8 cellular contexts compared by ENCODE assay signal in genomic region chr22:23180301-23180892, GRCh38. TPM values are rescaled to one million over a fixed set of nuclear protein-coding genes. Genes with fewer than 3 reads are reported as not detected.
A peak's percentile ranks its signal among the peaks of the same experiment; 100 is the strongest.
DNase-seq lines count a peak whose midpoint lies in the region; TF ChIP-seq lines count a peak whose summit lies in the region.

Gene BCR (plus strand): TSS chr22:23180509. CDS start chr22:23180961, 452 bp downstream.

- H3K27me3 ChIP-seq in CD8-positive, alpha-beta memory T cell (ENCODE audit: insufficient read depth, low read length, poor library complexity, severe bottlenecking), result no peaks in the 10 kb centered on the region
- no peaks in the 10 kb centered on the region for H3K27me3 ChIP-seq in Peyer's patch
- no peaks in the 10 kb centered on the region for H3K27me3 ChIP-seq in subcutaneous abdominal adipose tissue (ENCODE audit: control insufficient read depth in 5 of 5, insufficient read depth in 4 of 5, low read length in 5 of 5)

- peaks cover 70% of the 10 kb centered on the region for H3K4me1 ChIP-seq in CD8-positive, alpha-beta memory T cell (ENCODE audit: insufficient read depth, low read length)
- H3K4me1 ChIP-seq in Peyer's patch, result peaks cover 6 to 45% (median 25%) of the 10 kb centered on the region in 4 donors
- H3K4me1 ChIP-seq in subcutaneous abdominal adipose tissue (ENCODE audit: control insufficient read depth in 5 of 5, insufficient read depth in 5 of 5, low read length in 5 of 5), result peaks cover 15 to 64% (median 57%) of the 10 kb centered on the region in 5 donors

- peaks cover 59 to 74% (median 62%) of the 10 kb centered on the region in 3 donors for H3K4me1 Mint-ChIP-seq in CD8-positive, alpha-beta memory T cell

- H3K27me3 Mint-ChIP-seq in CD8-positive, alpha-beta memory T cell, result peaks cover 0 to 2% of the 10 kb centered on the region in 2 donors

- H3K27ac ChIP-seq in CD8-positive, alpha-beta memory T cell (ENCODE audit: low read depth, low read length), result peak within 1 kb of the TSS; percentile 82
- H3K27ac ChIP-seq in Peyer's patch, result peak within 1 kb of the TSS; percentile 55 to 90 (median 70)
- peak within 1 kb of the TSS; percentile 75 for H3K27ac ChIP-seq in subcutaneous abdominal adipose tissue (ENCODE audit: low read depth, low read length)

- peak within 1 kb of the TSS; percentile 70 for H3K4me3 ChIP-seq in CD8-positive, alpha-beta memory T cell (ENCODE audit: low read length)
- H3K4me3 ChIP-seq in HFF-Myc (replicated peaks; ENCODE audit: low read depth, low read length) (peak within 1 kb of the TSS; percentile 53), Peyer's patch (peak within 1 kb of the TSS; percentile 60 to 90 (median 72)), subcutaneous abdominal adipose tissue (ENCODE audit: low read depth in 1 of 5, low read length in 5 of 5) (peak within 1 kb of the TSS; percentile 56 to 88 (median 83))

- peak; percentile 50 to 73 (median 65) for DNase-seq in CD8-positive, alpha-beta memory T cell
- DNase-seq in HFF-Myc (ENCODE audit: extremely low read depth, low read depth) (no peak), Peyer's patch (peak; percentile 66 to 86 (median 83)), fibroblast of peridontal ligament (ENCODE audit: extremely low read depth) (peak; percentile 46), myocyte (ENCODE audit: low read depth) (peak; percentile 66), SHP77 treated with DMSO at 0.1 percent for 48 hours (lab: John Stamatoyannopoulos, UW) (no peak)
- peak; percentile 47 for DNase-seq in activated effector memory CD4-positive, alpha-beta T cell treated with Interleukin-2 at 50 U/mL for 16 hours

- H3K36me3 Mint-ChIP-seq in CD8-positive, alpha-beta memory T cell, result peaks cover 0 to 8% (median 4%) of the 10 kb centered on the region in 3 donors

- H3K9ac ChIP-seq in subcutaneous abdominal adipose tissue (ENCODE audit: low read length in 5 of 5), result peak within 1 kb of the TSS in 4 of 5 donors; percentile 62 to 76 (median 69)

- peaks cover 7% of the 10 kb centered on the region for H3K9me3 ChIP-seq in CD8-positive, alpha-beta memory T cell (ENCODE audit: low read length)
- H3K9me3 ChIP-seq in Peyer's patch, result peaks cover 0 to 4% (median 0%) of the 10 kb centered on the region in 4 donors
- peaks cover 0 to 15% (median 15%) of the 10 kb centered on the region in 5 donors for H3K9me3 ChIP-seq in subcutaneous abdominal adipose tissue (ENCODE audit: control insufficient read depth in 5 of 5, low read length in 5 of 5)

- peak; percentile 4 for TF ChIP-seq CTCF in HFF-Myc (IDR thresholded peaks at IDR 0.05; ENCODE audit: low read depth, low read length, missing control alignments)
- TF ChIP-seq CTCF in Peyer's patch (IDR thresholded peaks at IDR 0.05), result no peak

- CTCF ChIA-PET in CD8-positive, alpha-beta memory T cell (lab: Charles Lee), result interaction anchor here (1.2 to 5.2 kb wide), 4 partner anchors 37 to 110 kb away, joined by 3 to 69 read pairs (median 18); no protein-coding TSS in a partner anchor

- peaks cover 8% of the 10 kb centered on the region for H3K36me3 ChIP-seq in CD8-positive, alpha-beta memory T cell (ENCODE audit: insufficient read depth, low read length)
- H3K36me3 ChIP-seq in Peyer's patch (no peaks in the 10 kb centered on the region), subcutaneous abdominal adipose tissue (ENCODE audit: control insufficient read depth in 5 of 5, insufficient read depth in 5 of 5, low read length in 5 of 5) (no peaks in the 10 kb centered on the region)

- H3K9me3 Mint-ChIP-seq in CD8-positive, alpha-beta memory T cell, result peaks cover 0 to 8% (median 5%) of the 10 kb centered on the region in 5 donors

- POLR2A ChIA-PET in CD8-positive, alpha-beta memory T cell (lab: Charles Lee), result interaction anchor here (0.6 to 2.2 kb wide), 2 partner anchors 63 to 102 kb away, joined by 4 to 12 read pairs; no protein-coding TSS in a partner anchor

- H3K4me3 Mint-ChIP-seq in CD8-positive, alpha-beta memory T cell, result peak within 1 kb of the TSS; percentile 88 to 99 (median 95)

- peak within 1 kb of the TSS; percentile 74 to 97 (median 92) for H3K27ac Mint-ChIP-seq in CD8-positive, alpha-beta memory T cell

- TF ChIP-seq POLR2A in Peyer's patch (IDR thresholded peaks at IDR 0.05), result peak; percentile 10 to 89

RNA-seq across cellular contexts. Expression of gene BCR, which starts in this region (rescaled TPM):
- 10 to 100 TPM; 33.2 to 34.7 TPM for total RNA-seq in CD8-positive, alpha-beta memory T cell
- 18.4 TPM for polyA plus RNA-seq in CD8-positive, alpha-beta memory T cell
- total RNA-seq in Peyer's patch (10 to 100 TPM; 55.8 to 86.9 (median 66.1) TPM), myocyte (18.1 and 42.0 TPM in 2 replicates)
- 63.9 TPM for polyA plus RNA-seq in myocyte (2012)

Comparison
In these comparisons a context has a peak if more than half of its experiments do, and no peak if none do; other contexts are left out.
1. DNase-seq: peak in CD8-positive, alpha-beta memory T cell (5 of 5), Peyer's patch (3 of 3), activated effector memory CD4-positive, alpha-beta T cell treated with Interleukin-2 at 50 U/mL for 16 hours (single experiment), fibroblast of peridontal ligament (single experiment) and myocyte (single experiment); none in HFF-Myc (single experiment) and SHP77 treated with DMSO at 0.1 percent for 48 hours (single experiment).
2. Peak in every context shown above with its lines, with median percentiles within 50 percentile points of each other: H3K27ac ChIP-seq and H3K4me3 ChIP-seq.